In the genomic region with DNA sequence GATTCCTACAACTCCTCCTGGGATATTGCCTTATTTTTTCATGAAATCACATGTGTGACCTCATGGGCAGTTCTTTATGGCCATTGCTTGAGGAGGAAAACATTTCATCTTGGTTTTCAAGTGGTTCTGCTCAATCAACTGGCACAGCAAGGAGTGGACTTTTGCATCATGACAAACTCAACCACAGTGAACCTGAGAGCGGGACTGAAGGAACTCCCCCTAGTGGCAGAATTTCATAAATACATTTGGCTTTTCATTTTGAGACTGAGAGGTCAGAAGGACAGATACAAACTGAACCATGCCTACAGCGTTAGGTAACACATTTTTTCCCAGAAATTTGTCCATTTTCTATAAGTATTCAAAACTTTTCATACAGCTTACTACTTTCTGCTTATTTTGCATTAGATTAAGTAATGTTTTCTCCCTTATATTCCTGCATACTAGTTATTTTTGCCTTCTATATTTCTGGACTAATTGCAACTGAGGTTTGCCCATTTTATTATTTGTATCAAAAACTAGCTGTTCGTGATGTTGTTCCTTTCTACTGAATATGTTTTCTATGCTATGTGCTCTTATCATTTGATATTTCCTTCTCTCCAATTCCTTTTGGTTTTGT, we compare ENCODE assay signal across 1 cellular context.
TF ChIP-seq lines count a peak whose summit lies in the region.

No MANE protein-coding gene starts in this region.

TF ChIP-seq in H1, 55 proteins besides CTCF, POLR2A, EP300 and RAD21:
- no peak for TF ChIP-seq PHF8 (conservative IDR thresholded peaks at IDR 0.05; ENCODE audit: low read depth, low read length)
- no peak for TF ChIP-seq SUZ12 (IDR thresholded peaks at IDR 0.05; ENCODE audit: low read length)
- no peak for TF ChIP-seq YY1 (IDR thresholded peaks at IDR 0.05; ENCODE audit: low read depth, low read length)
- TF ChIP-seq ZNF274 (IDR thresholded peaks at IDR 0.05; ENCODE audit: borderline replicate concordance, extremely low read depth, low read length): no peak
- no peak for TF ChIP-seq SIRT6 (IDR thresholded peaks at IDR 0.05; ENCODE audit: low read length)
- no peak for TF ChIP-seq TEAD4 (IDR thresholded peaks at IDR 0.05; ENCODE audit: low read depth, low read length)
- TF ChIP-seq FOSL1 (IDR thresholded peaks at IDR 0.05; ENCODE audit: insufficient read depth, low read depth, low read length): no peak
- TF ChIP-seq, protein P1, sequence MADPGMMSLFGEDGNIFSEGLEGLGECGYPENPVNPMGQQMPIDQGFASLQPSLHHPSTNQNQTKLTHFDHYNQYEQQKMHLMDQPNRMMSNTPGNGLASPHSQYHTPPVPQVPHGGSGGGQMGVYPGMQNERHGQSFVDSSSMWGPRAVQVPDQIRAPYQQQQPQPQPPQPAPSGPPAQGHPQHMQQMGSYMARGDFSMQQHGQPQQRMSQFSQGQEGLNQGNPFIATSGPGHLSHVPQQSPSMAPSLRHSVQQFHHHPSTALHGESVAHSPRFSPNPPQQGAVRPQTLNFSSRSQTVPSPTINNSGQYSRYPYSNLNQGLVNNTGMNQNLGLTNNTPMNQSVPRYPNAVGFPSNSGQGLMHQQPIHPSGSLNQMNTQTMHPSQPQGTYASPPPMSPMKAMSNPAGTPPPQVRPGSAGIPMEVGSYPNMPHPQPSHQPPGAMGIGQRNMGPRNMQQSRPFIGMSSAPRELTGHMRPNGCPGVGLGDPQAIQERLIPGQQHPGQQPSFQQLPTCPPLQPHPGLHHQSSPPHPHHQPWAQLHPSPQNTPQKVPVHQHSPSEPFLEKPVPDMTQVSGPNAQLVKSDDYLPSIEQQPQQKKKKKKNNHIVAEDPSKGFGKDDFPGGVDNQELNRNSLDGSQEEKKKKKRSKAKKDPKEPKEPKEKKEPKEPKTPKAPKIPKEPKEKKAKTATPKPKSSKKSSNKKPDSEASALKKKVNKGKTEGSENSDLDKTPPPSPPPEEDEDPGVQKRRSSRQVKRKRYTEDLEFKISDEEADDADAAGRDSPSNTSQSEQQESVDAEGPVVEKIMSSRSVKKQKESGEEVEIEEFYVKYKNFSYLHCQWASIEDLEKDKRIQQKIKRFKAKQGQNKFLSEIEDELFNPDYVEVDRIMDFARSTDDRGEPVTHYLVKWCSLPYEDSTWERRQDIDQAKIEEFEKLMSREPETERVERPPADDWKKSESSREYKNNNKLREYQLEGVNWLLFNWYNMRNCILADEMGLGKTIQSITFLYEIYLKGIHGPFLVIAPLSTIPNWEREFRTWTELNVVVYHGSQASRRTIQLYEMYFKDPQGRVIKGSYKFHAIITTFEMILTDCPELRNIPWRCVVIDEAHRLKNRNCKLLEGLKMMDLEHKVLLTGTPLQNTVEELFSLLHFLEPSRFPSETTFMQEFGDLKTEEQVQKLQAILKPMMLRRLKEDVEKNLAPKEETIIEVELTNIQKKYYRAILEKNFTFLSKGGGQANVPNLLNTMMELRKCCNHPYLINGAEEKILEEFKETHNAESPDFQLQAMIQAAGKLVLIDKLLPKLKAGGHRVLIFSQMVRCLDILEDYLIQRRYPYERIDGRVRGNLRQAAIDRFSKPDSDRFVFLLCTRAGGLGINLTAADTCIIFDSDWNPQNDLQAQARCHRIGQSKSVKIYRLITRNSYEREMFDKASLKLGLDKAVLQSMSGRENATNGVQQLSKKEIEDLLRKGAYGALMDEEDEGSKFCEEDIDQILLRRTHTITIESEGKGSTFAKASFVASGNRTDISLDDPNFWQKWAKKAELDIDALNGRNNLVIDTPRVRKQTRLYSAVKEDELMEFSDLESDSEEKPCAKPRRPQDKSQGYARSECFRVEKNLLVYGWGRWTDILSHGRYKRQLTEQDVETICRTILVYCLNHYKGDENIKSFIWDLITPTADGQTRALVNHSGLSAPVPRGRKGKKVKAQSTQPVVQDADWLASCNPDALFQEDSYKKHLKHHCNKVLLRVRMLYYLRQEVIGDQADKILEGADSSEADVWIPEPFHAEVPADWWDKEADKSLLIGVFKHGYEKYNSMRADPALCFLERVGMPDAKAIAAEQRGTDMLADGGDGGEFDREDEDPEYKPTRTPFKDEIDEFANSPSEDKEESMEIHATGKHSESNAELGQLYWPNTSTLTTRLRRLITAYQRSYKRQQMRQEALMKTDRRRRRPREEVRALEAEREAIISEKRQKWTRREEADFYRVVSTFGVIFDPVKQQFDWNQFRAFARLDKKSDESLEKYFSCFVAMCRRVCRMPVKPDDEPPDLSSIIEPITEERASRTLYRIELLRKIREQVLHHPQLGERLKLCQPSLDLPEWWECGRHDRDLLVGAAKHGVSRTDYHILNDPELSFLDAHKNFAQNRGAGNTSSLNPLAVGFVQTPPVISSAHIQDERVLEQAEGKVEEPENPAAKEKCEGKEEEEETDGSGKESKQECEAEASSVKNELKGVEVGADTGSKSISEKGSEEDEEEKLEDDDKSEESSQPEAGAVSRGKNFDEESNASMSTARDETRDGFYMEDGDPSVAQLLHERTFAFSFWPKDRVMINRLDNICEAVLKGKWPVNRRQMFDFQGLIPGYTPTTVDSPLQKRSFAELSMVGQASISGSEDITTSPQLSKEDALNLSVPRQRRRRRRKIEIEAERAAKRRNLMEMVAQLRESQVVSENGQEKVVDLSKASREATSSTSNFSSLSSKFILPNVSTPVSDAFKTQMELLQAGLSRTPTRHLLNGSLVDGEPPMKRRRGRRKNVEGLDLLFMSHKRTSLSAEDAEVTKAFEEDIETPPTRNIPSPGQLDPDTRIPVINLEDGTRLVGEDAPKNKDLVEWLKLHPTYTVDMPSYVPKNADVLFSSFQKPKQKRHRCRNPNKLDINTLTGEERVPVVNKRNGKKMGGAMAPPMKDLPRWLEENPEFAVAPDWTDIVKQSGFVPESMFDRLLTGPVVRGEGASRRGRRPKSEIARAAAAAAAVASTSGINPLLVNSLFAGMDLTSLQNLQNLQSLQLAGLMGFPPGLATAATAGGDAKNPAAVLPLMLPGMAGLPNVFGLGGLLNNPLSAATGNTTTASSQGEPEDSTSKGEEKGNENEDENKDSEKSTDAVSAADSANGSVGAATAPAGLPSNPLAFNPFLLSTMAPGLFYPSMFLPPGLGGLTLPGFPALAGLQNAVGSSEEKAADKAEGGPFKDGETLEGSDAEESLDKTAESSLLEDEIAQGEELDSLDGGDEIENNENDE (IDR thresholded peaks at IDR 0.05; ENCODE audit: insufficient replicate concordance, low read length): no peak
- TF ChIP-seq GTF2F1 (IDR thresholded peaks at IDR 0.05; ENCODE audit: borderline replicate concordance, low read depth, low read length): no peak
- no peak for TF ChIP-seq POU5F1 (IDR thresholded peaks at IDR 0.05; ENCODE audit: low read depth, low read length)
- TF ChIP-seq JUND (IDR thresholded peaks at IDR 0.05; ENCODE audit: low read length): no peak
- no peak for TF ChIP-seq SIX5 (IDR thresholded peaks at IDR 0.05; ENCODE audit: low read depth, low read length)
- TF ChIP-seq, protein P2, sequence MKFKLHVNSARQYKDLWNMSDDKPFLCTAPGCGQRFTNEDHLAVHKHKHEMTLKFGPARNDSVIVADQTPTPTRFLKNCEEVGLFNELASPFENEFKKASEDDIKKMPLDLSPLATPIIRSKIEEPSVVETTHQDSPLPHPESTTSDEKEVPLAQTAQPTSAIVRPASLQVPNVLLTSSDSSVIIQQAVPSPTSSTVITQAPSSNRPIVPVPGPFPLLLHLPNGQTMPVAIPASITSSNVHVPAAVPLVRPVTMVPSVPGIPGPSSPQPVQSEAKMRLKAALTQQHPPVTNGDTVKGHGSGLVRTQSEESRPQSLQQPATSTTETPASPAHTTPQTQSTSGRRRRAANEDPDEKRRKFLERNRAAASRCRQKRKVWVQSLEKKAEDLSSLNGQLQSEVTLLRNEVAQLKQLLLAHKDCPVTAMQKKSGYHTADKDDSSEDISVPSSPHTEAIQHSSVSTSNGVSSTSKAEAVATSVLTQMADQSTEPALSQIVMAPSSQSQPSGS (IDR thresholded peaks at IDR 0.05; ENCODE audit: low read length): no peak
- TF ChIP-seq TBP (IDR thresholded peaks at IDR 0.05; ENCODE audit: low read depth, low read length): no peak
- TF ChIP-seq RNF2 (IDR thresholded peaks at IDR 0.05; ENCODE audit: borderline replicate concordance, low read depth, low read length, missing control alignments, poor library complexity, severe bottlenecking): no peak
- no peak for TF ChIP-seq SP2 (IDR thresholded peaks at IDR 0.05; ENCODE audit: low read length)
- no peak for TF ChIP-seq BCL11A (IDR thresholded peaks at IDR 0.05; ENCODE audit: low read depth in 2 of 2, low read length in 2 of 2)
- TF ChIP-seq, protein P3, sequence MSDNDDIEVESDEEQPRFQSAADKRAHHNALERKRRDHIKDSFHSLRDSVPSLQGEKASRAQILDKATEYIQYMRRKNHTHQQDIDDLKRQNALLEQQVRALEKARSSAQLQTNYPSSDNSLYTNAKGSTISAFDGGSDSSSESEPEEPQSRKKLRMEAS (IDR thresholded peaks at IDR 0.05): no peak
